8 cellular contexts compared by ENCODE assay signal in the genomic region with DNA sequence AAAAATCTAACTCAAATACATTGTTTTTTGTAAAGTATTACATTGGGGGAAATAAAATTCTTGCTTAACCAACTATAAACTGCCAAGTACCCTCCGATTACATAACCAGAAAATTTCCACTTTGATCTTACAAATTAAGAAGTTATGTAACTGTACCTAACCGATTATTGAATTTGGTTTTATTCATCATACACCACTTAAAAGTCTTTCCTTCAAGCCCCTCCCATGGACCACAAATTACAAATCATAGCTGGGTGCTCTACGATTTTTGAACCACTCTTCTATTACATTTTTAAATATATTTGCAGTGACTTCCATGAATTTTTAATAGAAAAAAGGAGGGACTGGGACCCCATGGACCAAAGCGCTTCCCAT. TPM values are rescaled to one million over a fixed set of nuclear protein-coding genes. Genes with fewer than 3 reads are reported as not detected.
DNase-seq lines count a peak whose midpoint lies in the region; ATAC-seq and TF ChIP-seq lines count a peak whose summit lies in the region.

No MANE protein-coding gene starts in this region.

- no peaks in the 10 kb centered on the region for H4K20me1 ChIP-seq in SK-N-SH (ENCODE audit: insufficient read depth)

- H3K4me2 ChIP-seq in SK-N-SH: peak overlapping the region; percentile 82

- peaks cover 3% of the 10 kb centered on the region for H3F3A ChIP-seq in SK-N-SH (replicated peaks; ENCODE audit: insufficient read depth)

- H3K36me3 ChIP-seq in SK-N-SH (replicated peaks in 1 of 2; ENCODE audit: control insufficient read depth in 1 of 2, insufficient read depth in 2 of 2, low read length in 1 of 2) (peaks cover 0 to 24% of the 10 kb centered on the region in 2 experiments), skeletal muscle tissue (ENCODE audit: control insufficient read depth in 3 of 3, insufficient read depth in 3 of 3, low read length in 3 of 3) (peaks cover 0 to 2% (median 0%) of the 10 kb centered on the region in 3 donors)

- peak overlapping the region; percentile 70 to 85 for H3K4me3 ChIP-seq in SK-N-SH (ENCODE audit: low read depth in 2 of 2, low read length in 1 of 2)
- H3K4me3 ChIP-seq in skeletal muscle tissue (ENCODE audit: low read length in 3 of 3): peak overlapping the region; percentile 87 to 97 (median 94)

- peak overlapping the region; percentile 74 to 83 for H3K27ac ChIP-seq in SK-N-SH (ENCODE audit: low read depth in 2 of 2, low read length in 1 of 2)
- H3K27ac ChIP-seq in skeletal muscle tissue (ENCODE audit: low read depth, low read length): peak overlapping the region; percentile 94

- no peaks in the 10 kb centered on the region for H3K9me3 ChIP-seq in SK-N-SH
- no peaks in the 10 kb centered on the region for H3K9me3 ChIP-seq in skeletal muscle tissue (ENCODE audit: control insufficient read depth in 3 of 3, low read length in 3 of 3)

- TF ChIP-seq RAD21 in SK-N-SH (IDR thresholded peaks at IDR 0.05; ENCODE audit: low read length): no peak

- H3K27me3 ChIP-seq in SK-N-SH (ENCODE audit: insufficient read depth) (no peaks in the 10 kb centered on the region), skeletal muscle tissue (ENCODE audit: control insufficient read depth in 3 of 3, insufficient read depth in 3 of 3, low read length in 3 of 3) (no peaks in the 10 kb centered on the region)

- WGBS in SK-N-SH (ENCODE audit: low lambda C conversion rate): 4% methylated on average over 4 of the region's 4 CpGs

- TF ChIP-seq CTCF in SK-N-SH (IDR thresholded peaks at IDR 0.05): no peak

- peak overlapping the region; percentile 89 for H2AFZ ChIP-seq in SK-N-SH (ENCODE audit: low read depth)

- no peak for TF ChIP-seq EP300 in SK-N-SH (IDR thresholded peaks at IDR 0.05; ENCODE audit: borderline replicate concordance in 1 of 2, low read depth in 1 of 2, low read length in 1 of 2)

- no peak for ATAC-seq in GM18498 (IDR thresholded peaks at IDR 0.05; ENCODE audit: unreplicated experiment)
- ATAC-seq in HG02852 (IDR thresholded peaks at IDR 0.05; ENCODE audit: unreplicated experiment): no peak
- no peak for ATAC-seq in GM21786 (IDR thresholded peaks at IDR 0.05; ENCODE audit: unreplicated experiment)

- H3K79me2 ChIP-seq in SK-N-SH (ENCODE audit: insufficient read depth): peaks cover 56% of the 10 kb centered on the region

- CTCF ChIA-PET in SK-N-SH (lab: Yijun Ruan, JAX): interaction anchor here (1.5 kb wide), 1 partner anchor 380 kb away, joined by 6 read pairs; no protein-coding TSS in a partner anchor

- POLR2A ChIA-PET in SK-N-SH (lab: Yijun Ruan, JAX): interaction anchor here (0.8 to 2.0 kb wide), 7 partner anchors 10 to 255 kb away, joined by 3 to 31 read pairs (median 7); partner anchors contain the start of gene ZNF736

- DNase-seq in DMS 273 (lab: John Stamatoyannopoulos, UW; ENCODE audit: unreplicated experiment): peak; percentile 53
- no peak for DNase-seq in DMS 273 treated with DMSO at 0.1 percent for 48 hours (lab: John Stamatoyannopoulos, UW)
- DNase-seq in SK-N-SH: no peak
- DNase-seq in fibroblast of peridontal ligament (ENCODE audit: extremely low read depth): peak; percentile 32

- H3K4me1 ChIP-seq in SK-N-SH (ENCODE audit: control insufficient read depth in 1 of 2, insufficient read depth in 2 of 2, low read depth in 1 of 2, low read length in 1 of 2): peaks cover 5 to 6% of the 10 kb centered on the region in 2 experiments; a peak in 2 of 4 replicates
- peaks cover 15 to 17% (median 15%) of the 10 kb centered on the region in 3 donors for H3K4me1 ChIP-seq in skeletal muscle tissue (ENCODE audit: control insufficient read depth in 3 of 3, insufficient read depth in 3 of 3, low read length in 3 of 3)

- H3K9ac ChIP-seq in SK-N-SH (peak overlapping the region; percentile 82), skeletal muscle tissue (ENCODE audit: low read depth in 1 of 3, low read length in 3 of 3) (peak overlapping the region; percentile 85 to 95 (median 90))

- no peaks in the 10 kb centered on the region for H3K9me2 ChIP-seq in SK-N-SH

TF ChIP-seq in SK-N-SH, 30 proteins besides CTCF, POLR2A, EP300 and RAD21:
- TF ChIP-seq FOXM1 (IDR thresholded peaks at IDR 0.05; ENCODE audit: low read depth) (no peak), NRF1 (IDR thresholded peaks at IDR 0.05; ENCODE audit: low read depth, low read length) (no peak), ELF1 (IDR thresholded peaks at IDR 0.05) (no peak), IRF3 (IDR thresholded peaks at IDR 0.05; ENCODE audit: low read depth, low read length) (no peak), TAF1 (IDR thresholded peaks at IDR 0.05; ENCODE audit: borderline replicate concordance, low read depth, low read length) (no peak), PBX3 (IDR thresholded peaks at IDR 0.05) (no peak), NFIC (IDR thresholded peaks at IDR 0.05; ENCODE audit: borderline replicate concordance) (no peak), ZBTB33 (IDR thresholded peaks at IDR 0.05; ENCODE audit: borderline replicate concordance, low read depth) (no peak), JUND (IDR thresholded peaks at IDR 0.05) (no peak), EZH2phosphoT487 (IDR thresholded peaks at IDR 0.05; ENCODE audit: borderline replicate concordance, low read depth) (no peak), GABPA (IDR thresholded peaks at IDR 0.05; ENCODE audit: low read depth) (no peak), TCF12 (IDR thresholded peaks at IDR 0.05) (no peak), SMC3 (IDR thresholded peaks at IDR 0.05; ENCODE audit: low read depth, low read length) (no peak), YY1 (IDR thresholded peaks at IDR 0.05; ENCODE audit: low read depth) (no peak), GATA2 (CRISPR knock-in tag; IDR thresholded peaks at IDR 0.05) (no peak), FOXJ3 (CRISPR knock-in tag; IDR thresholded peaks at IDR 0.05) (no peak), POLR2AphosphoS5 (IDR thresholded peaks at IDR 0.05; ENCODE audit: low read depth, low read length) (no peak)
- TF ChIP-seq, protein P1, sequence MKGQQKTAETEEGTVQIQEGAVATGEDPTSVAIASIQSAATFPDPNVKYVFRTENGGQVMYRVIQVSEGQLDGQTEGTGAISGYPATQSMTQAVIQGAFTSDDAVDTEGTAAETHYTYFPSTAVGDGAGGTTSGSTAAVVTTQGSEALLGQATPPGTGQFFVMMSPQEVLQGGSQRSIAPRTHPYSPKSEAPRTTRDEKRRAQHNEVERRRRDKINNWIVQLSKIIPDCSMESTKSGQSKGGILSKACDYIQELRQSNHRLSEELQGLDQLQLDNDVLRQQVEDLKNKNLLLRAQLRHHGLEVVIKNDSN (IDR thresholded peaks at IDR 0.05; ENCODE audit: borderline replicate concordance, low read depth): no peak

RNA-seq across cellular contexts. Expression of gene ZNF680, which starts 0.6 kb away (rescaled TPM):
- polyA plus RNA-seq in SK-N-SH (2012; rRNA removed): 1.6 and 2.8 TPM in 2 replicates
- 3.2 and 4.1 TPM in 2 replicates for polyA plus RNA-seq in SK-N-SH (2012; cell fraction: cytosol; rRNA removed)
- 1.8 and 4.3 TPM in 2 replicates for polyA plus RNA-seq in SK-N-SH (2012; cell fraction: nucleus; rRNA removed)
- 17.7 TPM for total RNA-seq in skeletal muscle tissue

Comparison
In these comparisons a context has a peak if more than half of its experiments do, and no peak if none do; other contexts are left out.
1. DNase-seq: peak in DMS 273 (single experiment) and fibroblast of peridontal ligament (single experiment); none in DMS 273 treated with DMSO at 0.1 percent for 48 hours (single experiment) and SK-N-SH (single experiment).